ENCODE assay signal across 1 cellular context in the genomic region with DNA sequence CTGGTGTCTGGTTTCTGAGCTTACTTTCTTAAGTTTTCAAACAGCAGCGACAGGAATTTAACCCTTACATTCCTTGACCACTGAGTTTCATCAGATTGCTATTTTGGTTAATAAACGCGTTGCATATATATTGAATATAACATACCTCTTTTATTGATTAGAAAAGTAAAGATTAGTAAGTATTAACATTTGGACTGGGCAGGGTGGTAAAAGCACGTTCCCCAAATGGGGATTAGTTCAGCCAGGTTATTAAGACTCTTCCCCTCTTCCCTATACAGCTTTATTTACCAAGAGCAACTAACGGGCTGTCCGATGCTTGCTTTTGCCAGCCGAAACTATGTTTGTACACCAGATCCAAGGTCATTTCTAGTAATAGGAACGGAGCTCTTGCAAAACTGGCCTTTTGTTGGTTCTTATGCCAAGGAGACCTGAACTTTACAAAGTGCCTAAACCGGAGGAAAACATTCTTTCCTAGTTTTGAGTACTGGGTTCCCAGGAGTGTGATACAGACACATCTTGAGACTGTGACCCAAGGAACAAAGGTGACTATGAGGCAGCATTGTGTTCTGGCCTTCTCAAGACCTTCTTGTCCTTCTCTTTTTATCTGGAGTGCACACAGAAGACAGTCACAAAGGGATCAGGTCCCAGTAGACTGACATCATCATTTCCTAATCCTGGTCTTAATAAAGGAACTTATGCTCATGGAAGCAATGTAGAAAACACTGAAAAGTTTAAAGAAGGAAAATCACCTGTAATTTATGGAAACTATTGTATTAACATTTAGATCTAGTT.
A peak's percentile ranks its signal among the peaks of the same experiment; 100 is the strongest.
TF ChIP-seq lines count a peak whose summit lies in the region.

No MANE protein-coding gene starts in this region.

TF ChIP-seq in K562, 482 proteins besides CTCF, POLR2A, EP300 and RAD21 (continued from another document):
- TF ChIP-seq, protein P1, sequence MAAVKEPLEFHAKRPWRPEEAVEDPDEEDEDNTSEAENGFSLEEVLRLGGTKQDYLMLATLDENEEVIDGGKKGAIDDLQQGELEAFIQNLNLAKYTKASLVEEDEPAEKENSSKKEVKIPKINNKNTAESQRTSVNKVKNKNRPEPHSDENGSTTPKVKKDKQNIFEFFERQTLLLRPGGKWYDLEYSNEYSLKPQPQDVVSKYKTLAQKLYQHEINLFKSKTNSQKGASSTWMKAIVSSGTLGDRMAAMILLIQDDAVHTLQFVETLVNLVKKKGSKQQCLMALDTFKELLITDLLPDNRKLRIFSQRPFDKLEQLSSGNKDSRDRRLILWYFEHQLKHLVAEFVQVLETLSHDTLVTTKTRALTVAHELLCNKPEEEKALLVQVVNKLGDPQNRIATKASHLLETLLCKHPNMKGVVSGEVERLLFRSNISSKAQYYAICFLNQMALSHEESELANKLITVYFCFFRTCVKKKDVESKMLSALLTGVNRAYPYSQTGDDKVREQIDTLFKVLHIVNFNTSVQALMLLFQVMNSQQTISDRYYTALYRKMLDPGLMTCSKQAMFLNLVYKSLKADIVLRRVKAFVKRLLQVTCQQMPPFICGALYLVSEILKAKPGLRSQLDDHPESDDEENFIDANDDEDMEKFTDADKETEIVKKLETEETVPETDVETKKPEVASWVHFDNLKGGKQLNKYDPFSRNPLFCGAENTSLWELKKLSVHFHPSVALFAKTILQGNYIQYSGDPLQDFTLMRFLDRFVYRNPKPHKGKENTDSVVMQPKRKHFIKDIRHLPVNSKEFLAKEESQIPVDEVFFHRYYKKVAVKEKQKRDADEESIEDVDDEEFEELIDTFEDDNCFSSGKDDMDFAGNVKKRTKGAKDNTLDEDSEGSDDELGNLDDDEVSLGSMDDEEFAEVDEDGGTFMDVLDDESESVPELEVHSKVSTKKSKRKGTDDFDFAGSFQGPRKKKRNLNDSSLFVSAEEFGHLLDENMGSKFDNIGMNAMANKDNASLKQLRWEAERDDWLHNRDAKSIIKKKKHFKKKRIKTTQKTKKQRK (IDR thresholded peaks at IDR 0.05; ENCODE audit: borderline replicate concordance, low read depth, low read length), result no peak
- no peak for TF ChIP-seq ZNF780A (CRISPR knock-in tag; IDR thresholded peaks at IDR 0.05)
- peak; percentile 28 for TF ChIP-seq TBP (optimal IDR thresholded peaks at IDR 0.05; ENCODE audit: low read depth, low read length)
- no peak for TF ChIP-seq NR2C1 (IDR thresholded peaks at IDR 0.05)
- TF ChIP-seq NR2C1 (tag; IDR thresholded peaks at IDR 0.05), result no peak
TF ChIP-seq in K562: peak in this region for 18.
